In genomic region chr17:74691151-74691550, GRCh38 we compare ENCODE assay signal across 19 cellular contexts. TPM values are rescaled to one million over a fixed set of nuclear protein-coding genes. Genes with fewer than 3 reads are reported as not detected.
A peak's percentile ranks its signal among the peaks of the same experiment; 100 is the strongest.
DNase-seq lines count a peak whose midpoint lies in the region; TF ChIP-seq lines count a peak whose summit lies in the region.
"Had no signal": no experiment of that assay in that cellular context is flagged by ENCODE, and none has a peak within 500 bp of the region (broad histone marks: within the 10 kb centered on the region; RNA-seq: fewer than 3 reads in every experiment).

No MANE protein-coding gene starts in this region.

- DNase-seq in CD14-positive monocyte (ENCODE audit: low spot score) (no peak), NCI-H524 (lab: John Stamatoyannopoulos, UW) (peak; percentile 77 to 90), spleen (no peak), COR-L47 (lab: John Stamatoyannopoulos, UW) (no peak)
- no peak for DNase-seq in stimulated activated CD4-positive, alpha-beta T cell treated with anti-CD3 and anti-CD28 coated beads, Interleukin-2, amount 100 ng/mL, for 48 hours
- DNase-seq in activated CD4-positive, alpha-beta T cell treated with anti-CD3 and anti-CD28 coated beads, Interleukin-2, amount 50 U/mL, for 1 hour, result no peak
- DNase-seq: ACHN; Calu3; CD8-positive, alpha-beta T cell; EL; H7; NCI-H1105; NCI-H146; NCI-H2029; NCI-H446; NCI-H748 treated with DMSO at 0.1 percent for 48 hours had no signal

- peaks cover 0 to 14% (median 4%) of the 10 kb centered on the region in 7 donors for H3K9me3 Mint-ChIP-seq in CD14-positive monocyte
- H3K9me3 Mint-ChIP-seq in dendritic cell treated with granulocyte-macrophage colony-stimulating factor and Interleukin-4, amounts not matched to agents 40 ng/mL and 50 ng/mL, for 4 days, result no peaks in the 10 kb centered on the region
- H3K9me3 Mint-ChIP-seq: CD8-positive, alpha-beta T cell; IgD-negative memory B cell had no signal

- peaks cover 0 to 24% (median 0%) of the 10 kb centered on the region in 6 donors for H3K36me3 ChIP-seq in spleen
- H3K36me3 ChIP-seq: BLaER1 had no signal

- intact Hi-C loops in CD14-positive monocyte (cut with micrococcal nuclease) (loop anchor here in 1 of 2 donors (2.0 kb wide), 1 partner anchor 22 kb away; the partner anchor contains the start of gene CD300LF), spleen (cut with DNase I; ENCODE audit: low total_unique reads) (no loop called here)
- intact Hi-C loops in dendritic cell treated with granulocyte-macrophage colony-stimulating factor and Interleukin-4, amounts not matched to agents 40 ng/mL and 50 ng/mL, for 4 days (cut with micrococcal nuclease), result no loop called here

- H3K36me3 Mint-ChIP-seq in CD14-positive monocyte, result peaks cover 41 to 54% of the 10 kb centered on the region in 2 donors
- peaks cover 36% of the 10 kb centered on the region for H3K36me3 Mint-ChIP-seq in dendritic cell treated with granulocyte-macrophage colony-stimulating factor and Interleukin-4, amounts not matched to agents 40 ng/mL and 50 ng/mL, for 4 days (ENCODE audit: low read depth)
- H3K36me3 Mint-ChIP-seq: CD8-positive, alpha-beta T cell had no signal

- H3K27me3 Mint-ChIP-seq in CD14-positive monocyte (ENCODE audit: low read depth in 3 of 3), result no peaks in the 10 kb centered on the region
- peaks cover 2% of the 10 kb centered on the region for H3K27me3 Mint-ChIP-seq in dendritic cell treated with granulocyte-macrophage colony-stimulating factor and Interleukin-4, amounts not matched to agents 40 ng/mL and 50 ng/mL, for 4 days

- TF ChIP-seq POLR2A in spleen (IDR thresholded peaks at IDR 0.05), result no peak

- H3K4me3 Mint-ChIP-seq in CD14-positive monocyte, result peak overlapping the region in 1 of 2 donors; percentile 16
- H3K4me3 Mint-ChIP-seq in dendritic cell treated with granulocyte-macrophage colony-stimulating factor and Interleukin-4, amounts not matched to agents 40 ng/mL and 50 ng/mL, for 4 days, result no peak overlapping the region
- H3K4me3 Mint-ChIP-seq: CD8-positive, alpha-beta T cell; IgD-negative memory B cell had no signal

- H3K4me1 Mint-ChIP-seq in CD14-positive monocyte, result peaks cover 87% of the 10 kb centered on the region
- H3K4me1 Mint-ChIP-seq in dendritic cell treated with granulocyte-macrophage colony-stimulating factor and Interleukin-4, amounts not matched to agents 40 ng/mL and 50 ng/mL, for 4 days (ENCODE audit: low read depth), result peaks cover 85% of the 10 kb centered on the region

- H3K27ac Mint-ChIP-seq in CD14-positive monocyte, result peak overlapping the region; percentile 95 to 98 (median 97)
- H3K27ac Mint-ChIP-seq in dendritic cell treated with granulocyte-macrophage colony-stimulating factor and Interleukin-4, amounts not matched to agents 40 ng/mL and 50 ng/mL, for 4 days, result peak overlapping the region; percentile 88
- H3K27ac Mint-ChIP-seq: CD8-positive, alpha-beta T cell had no signal

- peaks cover 0 to 25% (median 0%) of the 10 kb centered on the region in 7 donors for H3K27me3 ChIP-seq in spleen (replicated peaks in 1 of 7)
- H3K27me3 ChIP-seq: BLaER1 had no signal

- WGBS in spleen, 5 donors, result 79 to 85% (median 83%) methylated on average over 8 of the region's 8 CpGs

- TF ChIP-seq CTCF in CD14-positive monocyte (IDR thresholded peaks at IDR 0.05) (no peak), spleen (IDR thresholded peaks at IDR 0.05 in 8 of 11, conservative IDR thresholded peaks at IDR 0.05 in 3 of 11) (no peak)

- H3K9me3 ChIP-seq in spleen, result no peaks in the 10 kb centered on the region
- H3K9me3 ChIP-seq: BLaER1 had no signal

- peak overlapping the region in 7 of 8 donors; percentile 69 to 88 (median 83) for H3K27ac ChIP-seq in spleen
- H3K27ac ChIP-seq: BLaER1 had no signal

- H3K4me3 ChIP-seq in spleen, result no peak overlapping the region
- H3K4me3 ChIP-seq: BLaER1 had no signal

- H3K4me1 ChIP-seq in spleen, result peaks cover 0 to 52% (median 19%) of the 10 kb centered on the region in 6 donors

RNA-seq across cellular contexts. Expression of gene CD300LF, which starts 21.6 kb away (rescaled TPM):
- polyA plus RNA-seq in CD14-positive monocyte, result 100 to 1,000 TPM; 112 to 175 TPM
- total RNA-seq in spleen, result 10 to 100 TPM; 29.5 to 45.8 (median 33.0) TPM
- 10 to 100 TPM; 13.1 to 30.6 (median 23.9) TPM for polyA plus RNA-seq in spleen
- total RNA-seq: Calu3; CD8-positive, alpha-beta T cell; H7 had no signal
- polyA plus RNA-seq: IgD-negative memory B cell had no signal

RNA-seq across cellular contexts. Expression of gene RAB37, which starts 45.9 kb away (rescaled TPM):
- 10 to 100 TPM; 26.8 to 40.9 TPM for polyA plus RNA-seq in CD14-positive monocyte
- 10 to 100 TPM; 17.4 to 29.2 (median 24.3) TPM for total RNA-seq in spleen
- 10 to 100 TPM; 16.6 to 37.6 (median 19.8) TPM for polyA plus RNA-seq in spleen

RNA-seq across cellular contexts. Expression of gene NHERF1, which starts 57.3 kb away (rescaled TPM):
- polyA plus RNA-seq in CD14-positive monocyte (100 to 1,000 TPM; 131 to 149 TPM), spleen (10 to 100 TPM; 28.7 to 51.8 (median 37.2) TPM)
- total RNA-seq in spleen, result 10 to 100 TPM; 41.9 to 85.6 (median 53.9) TPM

Comparison
In these comparisons a context has a peak if more than half of its experiments do, and no peak if none do; other contexts are left out.
1. DNase-seq: peak in NCI-H524 (2 of 2); none in CD14-positive monocyte (single experiment), spleen (single experiment), stimulated activated CD4-positive, alpha-beta T cell treated with anti-CD3 and anti-CD28 coated beads, Interleukin-2, amount 100 ng/mL, for 48 hours (0 of 2), COR-L47 (single experiment) and activated CD4-positive, alpha-beta T cell treated with anti-CD3 and anti-CD28 coated beads, Interleukin-2, amount 50 U/mL, for 1 hour (single experiment).